1 cellular context compared by ENCODE assay signal in the genomic region with DNA sequence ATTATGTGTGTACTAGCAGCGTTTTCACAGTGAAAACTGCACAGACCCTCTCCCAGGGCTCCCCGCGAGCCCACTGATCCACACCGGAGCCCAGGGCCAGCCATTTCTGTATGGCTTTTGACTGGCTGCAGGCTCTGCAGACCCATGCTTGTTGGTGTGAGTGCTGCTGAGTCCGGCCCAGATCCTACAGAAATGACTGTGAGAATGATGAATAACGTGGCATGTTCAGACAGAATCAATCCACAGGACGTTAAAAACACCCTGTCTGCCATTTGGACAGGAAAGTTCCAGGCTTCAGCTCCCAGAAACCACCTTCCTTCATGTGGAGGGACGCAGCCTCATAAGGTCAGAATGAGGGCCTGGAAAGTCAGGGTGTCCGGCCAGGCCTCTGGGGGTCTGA.
TF ChIP-seq lines count a peak whose summit lies in the region.

No MANE protein-coding gene starts in this region.

TF ChIP-seq in GM23338, 12 proteins besides CTCF, POLR2A, EP300 and RAD21 (continued from another document):
- TF ChIP-seq, protein P1, sequence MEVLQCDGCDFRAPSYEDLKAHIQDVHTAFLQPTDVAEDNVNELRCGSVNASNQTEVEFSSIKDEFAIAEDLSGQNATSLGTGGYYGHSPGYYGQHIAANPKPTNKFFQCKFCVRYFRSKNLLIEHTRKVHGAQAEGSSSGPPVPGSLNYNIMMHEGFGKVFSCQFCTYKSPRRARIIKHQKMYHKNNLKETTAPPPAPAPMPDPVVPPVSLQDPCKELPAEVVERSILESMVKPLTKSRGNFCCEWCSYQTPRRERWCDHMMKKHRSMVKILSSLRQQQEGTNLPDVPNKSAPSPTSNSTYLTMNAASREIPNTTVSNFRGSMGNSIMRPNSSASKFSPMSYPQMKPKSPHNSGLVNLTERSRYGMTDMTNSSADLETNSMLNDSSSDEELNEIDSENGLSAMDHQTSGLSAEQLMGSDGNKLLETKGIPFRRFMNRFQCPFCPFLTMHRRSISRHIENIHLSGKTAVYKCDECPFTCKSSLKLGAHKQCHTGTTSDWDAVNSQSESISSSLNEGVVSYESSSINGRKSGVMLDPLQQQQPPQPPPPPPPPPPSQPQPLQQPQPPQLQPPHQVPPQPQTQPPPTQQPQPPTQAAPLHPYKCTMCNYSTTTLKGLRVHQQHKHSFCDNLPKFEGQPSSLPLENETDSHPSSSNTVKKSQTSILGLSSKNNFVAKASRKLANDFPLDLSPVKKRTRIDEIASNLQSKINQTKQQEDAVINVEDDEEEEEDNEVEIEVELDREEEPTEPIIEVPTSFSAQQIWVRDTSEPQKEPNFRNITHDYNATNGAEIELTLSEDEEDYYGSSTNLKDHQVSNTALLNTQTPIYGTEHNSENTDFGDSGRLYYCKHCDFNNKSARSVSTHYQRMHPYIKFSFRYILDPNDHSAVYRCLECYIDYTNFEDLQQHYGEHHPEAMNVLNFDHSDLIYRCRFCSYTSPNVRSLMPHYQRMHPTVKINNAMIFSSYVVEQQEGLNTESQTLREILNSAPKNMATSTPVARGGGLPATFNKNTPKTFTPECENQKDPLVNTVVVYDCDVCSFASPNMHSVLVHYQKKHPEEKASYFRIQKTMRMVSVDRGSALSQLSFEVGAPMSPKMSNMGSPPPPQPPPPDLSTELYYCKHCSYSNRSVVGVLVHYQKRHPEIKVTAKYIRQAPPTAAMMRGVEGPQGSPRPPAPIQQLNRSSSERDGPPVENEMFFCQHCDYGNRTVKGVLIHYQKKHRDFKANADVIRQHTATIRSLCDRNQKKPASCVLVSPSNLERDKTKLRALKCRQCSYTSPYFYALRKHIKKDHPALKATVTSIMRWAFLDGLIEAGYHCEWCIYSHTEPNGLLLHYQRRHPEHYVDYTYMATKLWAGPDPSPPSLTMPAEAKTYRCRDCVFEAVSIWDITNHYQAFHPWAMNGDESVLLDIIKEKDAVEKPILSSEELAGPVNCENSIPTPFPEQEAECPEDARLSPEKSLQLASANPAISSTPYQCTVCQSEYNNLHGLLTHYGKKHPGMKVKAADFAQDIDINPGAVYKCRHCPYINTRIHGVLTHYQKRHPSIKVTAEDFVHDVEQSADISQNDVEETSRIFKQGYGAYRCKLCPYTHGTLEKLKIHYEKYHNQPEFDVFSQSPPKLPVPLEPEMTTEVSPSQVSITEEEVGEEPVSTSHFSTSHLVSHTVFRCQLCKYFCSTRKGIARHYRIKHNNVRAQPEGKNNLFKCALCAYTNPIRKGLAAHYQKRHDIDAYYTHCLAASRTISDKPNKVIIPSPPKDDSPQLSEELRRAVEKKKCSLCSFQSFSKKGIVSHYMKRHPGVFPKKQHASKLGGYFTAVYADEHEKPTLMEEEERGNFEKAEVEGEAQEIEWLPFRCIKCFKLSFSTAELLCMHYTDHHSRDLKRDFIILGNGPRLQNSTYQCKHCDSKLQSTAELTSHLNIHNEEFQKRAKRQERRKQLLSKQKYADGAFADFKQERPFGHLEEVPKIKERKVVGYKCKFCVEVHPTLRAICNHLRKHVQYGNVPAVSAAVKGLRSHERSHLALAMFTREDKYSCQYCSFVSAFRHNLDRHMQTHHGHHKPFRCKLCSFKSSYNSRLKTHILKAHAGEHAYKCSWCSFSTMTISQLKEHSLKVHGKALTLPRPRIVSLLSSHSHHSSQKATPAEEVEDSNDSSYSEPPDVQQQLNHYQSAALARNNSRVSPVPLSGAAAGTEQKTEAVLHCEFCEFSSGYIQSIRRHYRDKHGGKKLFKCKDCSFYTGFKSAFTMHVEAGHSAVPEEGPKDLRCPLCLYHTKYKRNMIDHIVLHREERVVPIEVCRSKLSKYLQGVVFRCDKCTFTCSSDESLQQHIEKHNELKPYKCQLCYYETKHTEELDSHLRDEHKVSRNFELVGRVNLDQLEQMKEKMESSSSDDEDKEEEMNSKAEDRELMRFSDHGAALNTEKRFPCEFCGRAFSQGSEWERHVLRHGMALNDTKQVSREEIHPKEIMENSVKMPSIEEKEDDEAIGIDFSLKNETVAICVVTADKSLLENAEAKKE (CRISPR knock-in tag; IDR thresholded peaks at IDR 0.05): no peak
- TF ChIP-seq JUNB (IDR thresholded peaks at IDR 0.05; ENCODE audit: unreplicated experiment): no peak
- TF ChIP-seq, protein P2, sequence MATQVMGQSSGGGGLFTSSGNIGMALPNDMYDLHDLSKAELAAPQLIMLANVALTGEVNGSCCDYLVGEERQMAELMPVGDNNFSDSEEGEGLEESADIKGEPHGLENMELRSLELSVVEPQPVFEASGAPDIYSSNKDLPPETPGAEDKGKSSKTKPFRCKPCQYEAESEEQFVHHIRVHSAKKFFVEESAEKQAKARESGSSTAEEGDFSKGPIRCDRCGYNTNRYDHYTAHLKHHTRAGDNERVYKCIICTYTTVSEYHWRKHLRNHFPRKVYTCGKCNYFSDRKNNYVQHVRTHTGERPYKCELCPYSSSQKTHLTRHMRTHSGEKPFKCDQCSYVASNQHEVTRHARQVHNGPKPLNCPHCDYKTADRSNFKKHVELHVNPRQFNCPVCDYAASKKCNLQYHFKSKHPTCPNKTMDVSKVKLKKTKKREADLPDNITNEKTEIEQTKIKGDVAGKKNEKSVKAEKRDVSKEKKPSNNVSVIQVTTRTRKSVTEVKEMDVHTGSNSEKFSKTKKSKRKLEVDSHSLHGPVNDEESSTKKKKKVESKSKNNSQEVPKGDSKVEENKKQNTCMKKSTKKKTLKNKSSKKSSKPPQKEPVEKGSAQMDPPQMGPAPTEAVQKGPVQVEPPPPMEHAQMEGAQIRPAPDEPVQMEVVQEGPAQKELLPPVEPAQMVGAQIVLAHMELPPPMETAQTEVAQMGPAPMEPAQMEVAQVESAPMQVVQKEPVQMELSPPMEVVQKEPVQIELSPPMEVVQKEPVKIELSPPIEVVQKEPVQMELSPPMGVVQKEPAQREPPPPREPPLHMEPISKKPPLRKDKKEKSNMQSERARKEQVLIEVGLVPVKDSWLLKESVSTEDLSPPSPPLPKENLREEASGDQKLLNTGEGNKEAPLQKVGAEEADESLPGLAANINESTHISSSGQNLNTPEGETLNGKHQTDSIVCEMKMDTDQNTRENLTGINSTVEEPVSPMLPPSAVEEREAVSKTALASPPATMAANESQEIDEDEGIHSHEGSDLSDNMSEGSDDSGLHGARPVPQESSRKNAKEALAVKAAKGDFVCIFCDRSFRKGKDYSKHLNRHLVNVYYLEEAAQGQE (IDR thresholded peaks at IDR 0.05; ENCODE audit: unreplicated experiment): no peak
- TF ChIP-seq, protein P3, sequence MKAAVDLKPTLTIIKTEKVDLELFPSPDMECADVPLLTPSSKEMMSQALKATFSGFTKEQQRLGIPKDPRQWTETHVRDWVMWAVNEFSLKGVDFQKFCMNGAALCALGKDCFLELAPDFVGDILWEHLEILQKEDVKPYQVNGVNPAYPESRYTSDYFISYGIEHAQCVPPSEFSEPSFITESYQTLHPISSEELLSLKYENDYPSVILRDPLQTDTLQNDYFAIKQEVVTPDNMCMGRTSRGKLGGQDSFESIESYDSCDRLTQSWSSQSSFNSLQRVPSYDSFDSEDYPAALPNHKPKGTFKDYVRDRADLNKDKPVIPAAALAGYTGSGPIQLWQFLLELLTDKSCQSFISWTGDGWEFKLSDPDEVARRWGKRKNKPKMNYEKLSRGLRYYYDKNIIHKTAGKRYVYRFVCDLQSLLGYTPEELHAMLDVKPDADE (IDR thresholded peaks at IDR 0.05): no peak
- TF ChIP-seq ZNF114 (CRISPR knock-in tag; IDR thresholded peaks at IDR 0.05): no peak
- TF ChIP-seq CREB1 (CRISPR knock-in tag; IDR thresholded peaks at IDR 0.05; ENCODE audit: low read depth): no peak
- no peak for TF ChIP-seq POLR2AphosphoS5 (IDR thresholded peaks at IDR 0.05; ENCODE audit: low read depth)
- TF ChIP-seq ZNF331 (CRISPR knock-in tag; IDR thresholded peaks at IDR 0.05; ENCODE audit: low read depth): no peak
- TF ChIP-seq STAT1 (IDR thresholded peaks at IDR 0.05; ENCODE audit: unreplicated experiment): no peak
- TF ChIP-seq NANOG (IDR thresholded peaks at IDR 0.05; ENCODE audit: borderline replicate concordance): no peak
